17 cellular contexts compared by ENCODE assay signal in genomic region chr9:91802391-91802790, GRCh38.
DNase-seq lines count a peak whose midpoint lies in the region; ATAC-seq and TF ChIP-seq lines count a peak whose summit lies in the region.
"Had no signal": no experiment of that assay in that cellular context is flagged by ENCODE, and none has a peak within 500 bp of the region (broad histone marks: within the 10 kb centered on the region; RNA-seq: fewer than 3 reads in every experiment).

No MANE protein-coding gene starts in this region.

- H3K23ac ChIP-seq in IMR-90 (ENCODE audit: low read depth, low read length): peak overlapping the region; percentile 32

- no peak for TF ChIP-seq CTCF in IMR-90 (conservative IDR thresholded peaks at IDR 0.05; ENCODE audit: low read depth, low read length)
- TF ChIP-seq CTCF in endodermal cell (conservative IDR thresholded peaks at IDR 0.05): no peak

- peak overlapping the region; percentile 58; the same call in 1 of the 3 replicates for H2BK15ac ChIP-seq in IMR-90 (ENCODE audit: low read depth, low read length)

- no peak for TF ChIP-seq RAD21 in IMR-90 (IDR thresholded peaks at IDR 0.05; ENCODE audit: low read length)

- H3K4me3 ChIP-seq in IMR-90 (ENCODE audit: insufficient read depth, low read depth, low read length) (no peak overlapping the region), endodermal cell (ENCODE audit: low read length) (no peak overlapping the region), muscle layer of colon (ENCODE audit: low read depth in 1 of 2, low read length in 2 of 2) (peak overlapping the region in 1 of 2 donors; percentile 22), stomach smooth muscle (ENCODE audit: low read length in 2 of 2) (no peak overlapping the region)

- peak overlapping the region in 1 of 2 experiments; percentile 52; a peak in 1 of 4 replicates for H4K8ac ChIP-seq in IMR-90 (ENCODE audit: low read depth in 2 of 2, low read length in 2 of 2)

- H3K14ac ChIP-seq in IMR-90 (replicated peaks; ENCODE audit: low read depth, low read length): peak overlapping the region; percentile 31; the same call in 1 of the 2 replicates

- H3K27ac ChIP-seq in IMR-90 (ENCODE audit: insufficient read depth, low read length) (peak overlapping the region; percentile 36; the same call in 1 of the 2 replicates), endodermal cell (ENCODE audit: low read depth, low read length) (no peak overlapping the region), muscle layer of colon (ENCODE audit: low read depth, low read length) (peak overlapping the region; percentile 2), stomach smooth muscle (ENCODE audit: low read length) (peak overlapping the region; percentile 91)

- peaks cover 12% of the 10 kb centered on the region for H3K36me3 Mint-ChIP-seq in endodermal cell (ENCODE audit: low read depth)
- H3K36me3 Mint-ChIP-seq: CD4-positive, alpha-beta memory T cell had no signal

- in situ Hi-C loops in IMR-90 (cut with MboI; ENCODE audit: low sequenced_read_pairs): no loop called here

- CTCF ChIA-PET in IMR-90 (lab: Yijun Ruan, JAX): interaction anchor here (0.7 kb wide), 1 partner anchor 26 kb away, joined by 3 read pairs; no protein-coding TSS in a partner anchor

- peaks cover 25% of the 10 kb centered on the region for H3K9me1 ChIP-seq in IMR-90 (ENCODE audit: insufficient read depth, low read length)

- peak overlapping the region; percentile 34 for H2AFZ ChIP-seq in IMR-90 (replicated peaks; ENCODE audit: low read length, poor library complexity)

- BruUV-seq in IMR-90 (replicated peaks; lab: Mats Ljungman, UMichigan): no TSS peak

- peak overlapping the region; percentile 81 for H3K4ac ChIP-seq in IMR-90 (ENCODE audit: low read depth, low read length)

- H3K9ac ChIP-seq in IMR-90 (ENCODE audit: low read depth, low read length): no peak overlapping the region
- no peak overlapping the region for H3K9ac ChIP-seq in endodermal cell (ENCODE audit: extremely low read depth, low read length, poor library complexity, severe bottlenecking)
- H3K9ac ChIP-seq in muscle layer of colon (ENCODE audit: low read length): no peak overlapping the region
- H3K9ac ChIP-seq in stomach smooth muscle (ENCODE audit: low read length in 2 of 2): peak overlapping the region in 1 of 2 donors; percentile 42

- POLR2A ChIA-PET in IMR-90 (lab: Charles Lee; ENCODE audit: unreplicated experiment): no interaction called here

- H3K27ac Mint-ChIP-seq in endodermal cell: peak overlapping the region; percentile 35

- dilution Hi-C loops in IMR-90 (cut with HindIII; ENCODE audit: low sequenced_read_pairs, unreplicated experiment): no loop called here

- peak overlapping the region; percentile 85 for H2BK20ac ChIP-seq in IMR-90 (ENCODE audit: low read depth, low read length)

- DNase-seq in IMR-90 (peak; percentile 22), endodermal cell (peak; percentile 30), NCI-H345 (lab: John Stamatoyannopoulos, UW) (no peak), AG08395 (ENCODE audit: low spot score) (no peak)
- DNase-seq: BE2C; CD4-positive, alpha-beta memory T cell; DMS79 treated with DMSO at 0.1 percent for 48 hours; GOT3; Karpas-422; NCI-H1417 treated with DMSO at 0.1 percent for 48 hours; NCI-H2029; NCI-H524; SHP77 treated with DMSO at 0.1 percent for 48 hours had no signal

- H4K91ac ChIP-seq in IMR-90 (ENCODE audit: insufficient read depth, low read depth, low read length): peak overlapping the region; percentile 81

- H3K4me2 ChIP-seq in IMR-90 (ENCODE audit: low read depth, low read length): peak overlapping the region; percentile 29; the same call in 1 of the 2 replicates

- H3K79me1 ChIP-seq in IMR-90 (ENCODE audit: low read depth in 1 of 2, low read length in 2 of 2): peaks cover 0 to 17% of the 10 kb centered on the region in 2 experiments; a peak in 2 of 4 replicates

- H4K5ac ChIP-seq in IMR-90 (ENCODE audit: low read depth, low read length): peak overlapping the region; percentile 41

- no peak overlapping the region for H3K4me3 Mint-ChIP-seq in endodermal cell
- H3K4me3 Mint-ChIP-seq: CD4-positive, alpha-beta memory T cell had no signal

- no CpG with 5 or more reads among the region's 5 CpGs for WGBS in IMR-90 (ENCODE audit: extremely low coverage in 2 of 2, insufficient read length in 1 of 2), 2 experiments
- WGBS in endodermal cell (ENCODE audit: insufficient coverage in 1 of 2, insufficient read length in 1 of 2), 2 experiments: 90 to 100% methylated on average over 1 to 5 of the region's 5 CpGs

- peaks cover 22% of the 10 kb centered on the region for H3K4me1 ChIP-seq in IMR-90 (ENCODE audit: control insufficient read depth, insufficient read depth, low read length)
- H3K4me1 ChIP-seq in endodermal cell (ENCODE audit: control insufficient read depth, insufficient read depth, low read length): peaks cover 17% of the 10 kb centered on the region
- peaks cover 82% of the 10 kb centered on the region for H3K4me1 ChIP-seq in muscle layer of colon (ENCODE audit: insufficient read depth, low read length)
- H3K4me1 ChIP-seq in stomach smooth muscle (ENCODE audit: control insufficient read depth, insufficient read depth, low read length): peaks cover 80% of the 10 kb centered on the region
- H3K4me1 ChIP-seq: BE2C had no signal

- H3K18ac ChIP-seq in IMR-90 (ENCODE audit: low read depth, low read length): peak overlapping the region; percentile 26

- H3K56ac ChIP-seq in IMR-90 (ENCODE audit: extremely low read depth, insufficient read depth, low read length): no peak overlapping the region

- peak overlapping the region; percentile 81 for H2AK5ac ChIP-seq in IMR-90 (ENCODE audit: low read depth, low read length)

- intact Hi-C loops in IMR-90 (cut with micrococcal nuclease): no loop called here

- H3K9me3 ChIP-seq in IMR-90 (ENCODE audit: control insufficient read depth, insufficient read depth, low read length): no peaks in the 10 kb centered on the region
- no peaks in the 10 kb centered on the region for H3K9me3 ChIP-seq in endodermal cell (ENCODE audit: control insufficient read depth, low read length)
- H3K9me3 ChIP-seq in muscle layer of colon (ENCODE audit: low read length): no peaks in the 10 kb centered on the region
- no peaks in the 10 kb centered on the region for H3K9me3 ChIP-seq in stomach smooth muscle (ENCODE audit: control insufficient read depth in 2 of 2, low read length in 2 of 2)
- H3K9me3 ChIP-seq: BE2C had no signal

- ATAC-seq in IMR-90 (ENCODE audit: low read depth): peak; percentile 21; the same call in 1 of the 2 replicates
- ATAC-seq in GM21515 (IDR thresholded peaks at IDR 0.05; ENCODE audit: unreplicated experiment): no peak
- ATAC-seq: HepG2 had no signal

- peaks cover 4% of the 10 kb centered on the region for H4K20me1 ChIP-seq in IMR-90 (ENCODE audit: insufficient read depth, low read length)

- H3K9me3 Mint-ChIP-seq in endodermal cell: no peaks in the 10 kb centered on the region

- no peaks in the 10 kb centered on the region for H3K27me3 Mint-ChIP-seq in endodermal cell (ENCODE audit: insufficient read depth)
- H3K27me3 Mint-ChIP-seq: CD4-positive, alpha-beta memory T cell had no signal

- no peak for TF ChIP-seq POLR2A in IMR-90 (IDR thresholded peaks at IDR 0.05; ENCODE audit: low read depth, low read length)

- H3K36me3 ChIP-seq in IMR-90 (ENCODE audit: control insufficient read depth, insufficient read depth, low read length) (0 out of 2 replicates have a peak, but pooled peaks cover 1% of the 10 kb centered on the region), endodermal cell (ENCODE audit: control insufficient read depth, insufficient read depth, low read length) (peaks cover 37% of the 10 kb centered on the region), muscle layer of colon (ENCODE audit: insufficient read depth, low read length) (no peaks in the 10 kb centered on the region), stomach smooth muscle (ENCODE audit: control insufficient read depth in 2 of 2, insufficient read depth in 2 of 2, low read length in 2 of 2) (no peaks in the 10 kb centered on the region)
- H3K36me3 ChIP-seq: BE2C had no signal

- peaks cover 54% of the 10 kb centered on the region for H3K4me1 Mint-ChIP-seq in endodermal cell

- H3K27me3 ChIP-seq in IMR-90 (ENCODE audit: control insufficient read depth, insufficient read depth, low read length) (no peaks in the 10 kb centered on the region), endodermal cell (ENCODE audit: control insufficient read depth, insufficient read depth, low read length, poor library complexity, severe bottlenecking) (no peaks in the 10 kb centered on the region), muscle layer of colon (ENCODE audit: control insufficient read depth in 1 of 2, insufficient read depth in 2 of 2, low read length in 2 of 2) (no peaks in the 10 kb centered on the region), stomach smooth muscle (ENCODE audit: control insufficient read depth in 1 of 2, insufficient read depth in 2 of 2, low read length in 2 of 2) (no peaks in the 10 kb centered on the region)
- H3K27me3 ChIP-seq: BE2C had no signal

- H2BK5ac ChIP-seq in IMR-90 (ENCODE audit: low read depth, low read length, poor library complexity, severe bottlenecking): no peak overlapping the region

- H2BK120ac ChIP-seq in IMR-90 (ENCODE audit: low read depth, low read length): peak overlapping the region; percentile 88

- H2AK9ac ChIP-seq in IMR-90 (replicated peaks; ENCODE audit: low read depth, low read length, poor library complexity): peak overlapping the region; percentile 51

TF ChIP-seq in IMR-90, 13 proteins besides CTCF, POLR2A, EP300 and RAD21 (continues in another document):
- no peak for TF ChIP-seq MXI1 (IDR thresholded peaks at IDR 0.05; ENCODE audit: borderline replicate concordance, low read depth, low read length)
- no peak for TF ChIP-seq BHLHE40 (IDR thresholded peaks at IDR 0.05; ENCODE audit: low read depth, low read length)
- TF ChIP-seq, protein P1, sequence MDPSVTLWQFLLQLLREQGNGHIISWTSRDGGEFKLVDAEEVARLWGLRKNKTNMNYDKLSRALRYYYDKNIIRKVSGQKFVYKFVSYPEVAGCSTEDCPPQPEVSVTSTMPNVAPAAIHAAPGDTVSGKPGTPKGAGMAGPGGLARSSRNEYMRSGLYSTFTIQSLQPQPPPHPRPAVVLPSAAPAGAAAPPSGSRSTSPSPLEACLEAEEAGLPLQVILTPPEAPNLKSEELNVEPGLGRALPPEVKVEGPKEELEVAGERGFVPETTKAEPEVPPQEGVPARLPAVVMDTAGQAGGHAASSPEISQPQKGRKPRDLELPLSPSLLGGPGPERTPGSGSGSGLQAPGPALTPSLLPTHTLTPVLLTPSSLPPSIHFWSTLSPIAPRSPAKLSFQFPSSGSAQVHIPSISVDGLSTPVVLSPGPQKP (IDR thresholded peaks at IDR 0.05; ENCODE audit: borderline replicate concordance, low read depth, low read length): no peak
- TF ChIP-seq MAFK (IDR thresholded peaks at IDR 0.05; ENCODE audit: low read depth, low read length): no peak
- TF ChIP-seq FOS (IDR thresholded peaks at IDR 0.05; ENCODE audit: low read depth, low read length): no peak

Comparison
In these comparisons a context has a peak if more than half of its experiments do, and no peak if none do; other contexts are left out.
1. DNase-seq: peak in IMR-90 (single experiment) and endodermal cell (single experiment); none in NCI-H345 (single experiment) and AG08395 (single experiment).